10 cellular contexts compared by ENCODE assay signal in genomic region chr2:84481702-84482101, GRCh38. TPM values are rescaled to one million over a fixed set of nuclear protein-coding genes. Genes with fewer than 3 reads are reported as not detected.
DNase-seq lines count a peak whose midpoint lies in the region; ATAC-seq, FAIRE-seq and TF ChIP-seq lines count a peak whose summit lies in the region.
"Had no signal": no experiment of that assay in that cellular context is flagged by ENCODE, and none has a peak within 500 bp of the region (broad histone marks: within the 10 kb centered on the region; RNA-seq: fewer than 3 reads in every experiment).

No MANE protein-coding gene starts in this region.

- peaks cover 0 to 14% (median 0%) of the 10 kb centered on the region in 7 donors for H3K9me3 Mint-ChIP-seq in CD4-positive, CD25-positive, alpha-beta regulatory T cell
- peaks cover 10% of the 10 kb centered on the region for H3K9me3 Mint-ChIP-seq in activated naive CD8-positive, alpha-beta T cell treated with anti-CD3 and anti-CD28 coated beads for 36 hours

- TF ChIP-seq EP300 in HepG2 (IDR thresholded peaks at IDR 0.05; ENCODE audit: low read depth in 2 of 2, low read length in 2 of 2) (no peak), HepG2 (CRISPR knock-in tag; IDR thresholded peaks at IDR 0.05; ENCODE audit: borderline replicate concordance) (no peak)

- H3K4me2 ChIP-seq in keratinocyte (ENCODE audit: control insufficient read depth, extremely low read depth, insufficient read depth, low read depth, low read length): no peak overlapping the region
- no peak overlapping the region for H3K4me2 ChIP-seq in HepG2 (ENCODE audit: low read depth, low read length)

- no peaks in the 10 kb centered on the region for H3K36me3 ChIP-seq in CD4-positive, CD25-positive, alpha-beta regulatory T cell (ENCODE audit: control insufficient read depth, insufficient read depth, low read length)
- H3K36me3 ChIP-seq in keratinocyte (ENCODE audit: control insufficient read depth in 2 of 2, extremely low read depth in 1 of 2, insufficient read depth in 2 of 2, low read length in 2 of 2) (no peaks in the 10 kb centered on the region), HepG2 (replicated peaks in 1 of 2; ENCODE audit: control insufficient read depth in 1 of 2, insufficient read depth in 2 of 2, low read length in 2 of 2) (no peaks in the 10 kb centered on the region)
- H3K36me3 ChIP-seq: right atrium auricular region had no signal

- H3K4me3 ChIP-seq in CD4-positive, CD25-positive, alpha-beta regulatory T cell (ENCODE audit: low read depth, low read length): no peak overlapping the region
- H3K4me3 ChIP-seq in keratinocyte (ENCODE audit: control insufficient read depth in 2 of 3, extremely low read depth in 1 of 3, insufficient read depth in 2 of 3, low read depth in 1 of 3, low read length in 3 of 3) (no peak overlapping the region), HepG2 (replicated peaks in 1 of 3; ENCODE audit: insufficient read depth in 1 of 3, low read depth in 2 of 3, low read length in 3 of 3) (no peak overlapping the region)
- H3K4me3 ChIP-seq: right atrium auricular region had no signal

- H3K9ac ChIP-seq in keratinocyte (ENCODE audit: control insufficient read depth, extremely low read depth, insufficient read depth, low read length): no peak overlapping the region
- H3K9ac ChIP-seq in HepG2 (ENCODE audit: insufficient read depth, low read depth, low read length): no peak overlapping the region

- peaks cover 0 to 16% (median 8%) of the 10 kb centered on the region in 4 donors for H3K4me1 Mint-ChIP-seq in CD4-positive, CD25-positive, alpha-beta regulatory T cell
- peaks cover 15% of the 10 kb centered on the region for H3K4me1 Mint-ChIP-seq in activated naive CD8-positive, alpha-beta T cell treated with anti-CD3 and anti-CD28 coated beads for 36 hours

- no peak overlapping the region for H2AFZ ChIP-seq in keratinocyte (ENCODE audit: control insufficient read depth, low read length)
- H2AFZ ChIP-seq in HepG2 (ENCODE audit: low read length): no peak overlapping the region

- no peaks in the 10 kb centered on the region for H3K4me1 ChIP-seq in CD4-positive, CD25-positive, alpha-beta regulatory T cell (ENCODE audit: control insufficient read depth, insufficient read depth, low read length, poor library complexity, severe bottlenecking)
- no peaks in the 10 kb centered on the region for H3K4me1 ChIP-seq in keratinocyte (ENCODE audit: control insufficient read depth, extremely low read depth, insufficient read depth, low read length)
- peaks cover 15% of the 10 kb centered on the region for H3K4me1 ChIP-seq in HepG2 (ENCODE audit: insufficient read depth, low read length)
- H3K4me1 ChIP-seq: right atrium auricular region had no signal

- peak; percentile 62 to 70 for ATAC-seq in CD4-positive, CD25-positive, alpha-beta regulatory T cell (ENCODE audit: low read depth in 2 of 2)
- no peak for ATAC-seq in HepG2
- no peak for ATAC-seq in GM21825 (IDR thresholded peaks at IDR 0.05; ENCODE audit: unreplicated experiment)

- H4K20me1 ChIP-seq in keratinocyte (ENCODE audit: control insufficient read depth, extremely low read depth, insufficient read depth, low read length) (no peaks in the 10 kb centered on the region), HepG2 (ENCODE audit: insufficient read depth, low read length) (no peaks in the 10 kb centered on the region)

- POLR2A ChIA-PET in HepG2 (lab: Yijun Ruan, JAX): no interaction called here

- in situ Hi-C loops in HepG2 (cut with HindIII; ENCODE audit: extremely low pct_ligation_motif_present, low pct_unique_long_range_greater_than_20kb): no loop called here

- TF ChIP-seq RAD21 in HepG2 (CRISPR knock-in tag; IDR thresholded peaks at IDR 0.05): no peak

- peak overlapping the region in 1 of 4 donors; percentile 7 for H3K4me3 Mint-ChIP-seq in CD4-positive, CD25-positive, alpha-beta regulatory T cell
- no peak overlapping the region for H3K4me3 Mint-ChIP-seq in activated naive CD8-positive, alpha-beta T cell treated with anti-CD3 and anti-CD28 coated beads for 36 hours

- dilution Hi-C loops in keratinocyte (cut with MboI; ENCODE audit: extremely low pct_ligation_motif_present, low sequenced_read_pairs): no loop called here

- H3K36me3 Mint-ChIP-seq in CD4-positive, CD25-positive, alpha-beta regulatory T cell: peaks cover 6% of the 10 kb centered on the region
- peaks cover 4% of the 10 kb centered on the region for H3K36me3 Mint-ChIP-seq in activated naive CD8-positive, alpha-beta T cell treated with anti-CD3 and anti-CD28 coated beads for 36 hours

- FAIRE-seq in keratinocyte (lab: Jason Lieb, UNC) (peak; percentile 36), HepG2 (lab: Jason Lieb, UNC) (no peak)

- H3K27me3 ChIP-seq in CD4-positive, CD25-positive, alpha-beta regulatory T cell (ENCODE audit: control insufficient read depth, insufficient read depth, low read length): no peaks in the 10 kb centered on the region
- H3K27me3 ChIP-seq in keratinocyte (ENCODE audit: control insufficient read depth, extremely low read depth, insufficient read depth, low read length): no peaks in the 10 kb centered on the region
- H3K27me3 ChIP-seq in HepG2 (ENCODE audit: control insufficient read depth in 1 of 2, insufficient read depth in 2 of 2, low read length in 2 of 2): no peaks in the 10 kb centered on the region
- H3K27me3 ChIP-seq: right atrium auricular region had no signal

- CTCF ChIA-PET in HepG2 (lab: Yijun Ruan, JAX; ENCODE audit: low intra/inter-chr PET ratio, low total read pairs): no interaction called here

- no peaks in the 10 kb centered on the region for H3K27me3 Mint-ChIP-seq in CD4-positive, CD25-positive, alpha-beta regulatory T cell
- H3K27me3 Mint-ChIP-seq in activated naive CD8-positive, alpha-beta T cell treated with anti-CD3 and anti-CD28 coated beads for 36 hours: no peaks in the 10 kb centered on the region

- peak overlapping the region in 2 of 3 donors; percentile 75 to 83 for H3K27ac Mint-ChIP-seq in CD4-positive, CD25-positive, alpha-beta regulatory T cell
- H3K27ac Mint-ChIP-seq in activated naive CD8-positive, alpha-beta T cell treated with anti-CD3 and anti-CD28 coated beads for 36 hours: peak overlapping the region; percentile 61

- no peak for TF ChIP-seq CTCF in keratinocyte (optimal IDR thresholded peaks at IDR 0.05 in 1 of 3, IDR thresholded peaks at IDR 0.05 in 1 of 3, conservative IDR thresholded peaks at IDR 0.05 in 1 of 3; ENCODE audit: extremely low read depth in 1 of 3, insufficient read depth in 2 of 3, low read length in 3 of 3)
- TF ChIP-seq CTCF in HepG2 (CRISPR knock-in tag; IDR thresholded peaks at IDR 0.05): no peak

- no peaks in the 10 kb centered on the region for H3K9me1 ChIP-seq in keratinocyte (ENCODE audit: control insufficient read depth, extremely low read depth, insufficient read depth, low read length)

- WGBS in HepG2 (ENCODE audit: low lambda C conversion rate): 55% methylated on average over 5 of the region's 5 CpGs

- DNase-seq in CD4-positive, CD25-positive, alpha-beta regulatory T cell: peak in 1 of 3 donors; percentile 39
- peak; percentile 9 for DNase-seq in RKO (ENCODE audit: low spot score)
- peak; percentile 11 for DNase-seq in activated naive CD8-positive, alpha-beta T cell treated with anti-CD3 and anti-CD28 coated beads for 36 hours
- DNase-seq in keratinocyte (ENCODE audit: low read depth, low spot score): no peak
- DNase-seq in NCI-H146 treated with DMSO at 0.1 percent for 48 hours (lab: John Stamatoyannopoulos, UW; ENCODE audit: unreplicated experiment): no peak
- DNase-seq in effector CD4-positive, alpha-beta T cell: no peak
- no peak for DNase-seq in HepG2 (ENCODE audit: low spot score)

- peaks cover 0 to 5% of the 10 kb centered on the region in 2 experiments for H3K9me3 ChIP-seq in CD4-positive, CD25-positive, alpha-beta regulatory T cell (ENCODE audit: control insufficient read depth in 2 of 2, low read length in 2 of 2)
- H3K9me3 ChIP-seq in keratinocyte (ENCODE audit: control insufficient read depth, low read depth, low read length) (peaks cover 4% of the 10 kb centered on the region), HepG2 (ENCODE audit: low read length) (no peaks in the 10 kb centered on the region)

- H3K79me2 ChIP-seq in keratinocyte (ENCODE audit: control insufficient read depth, insufficient read depth, low read length) (no peaks in the 10 kb centered on the region), HepG2 (ENCODE audit: insufficient read depth, low read length) (no peaks in the 10 kb centered on the region)

- H3K27ac ChIP-seq in CD4-positive, CD25-positive, alpha-beta regulatory T cell (ENCODE audit: insufficient read depth, low read length, poor library complexity, severe bottlenecking): no peak overlapping the region
- no peak overlapping the region for H3K27ac ChIP-seq in keratinocyte (ENCODE audit: control insufficient read depth, insufficient read depth, low read length)
- no peak overlapping the region for H3K27ac ChIP-seq in HepG2 (ENCODE audit: extremely low read length, insufficient read depth, low read length)
- H3K27ac ChIP-seq: epithelial cell of prostate, right atrium auricular region had no signal

- BruUV-seq in HepG2 (replicated peaks; lab: Mats Ljungman, UMichigan): no TSS peak

- intact Hi-C loops in HepG2 (cut with micrococcal nuclease; ENCODE audit: unreplicated experiment): no loop called here

- TF ChIP-seq POLR2A in HepG2 (IDR thresholded peaks at IDR 0.05; ENCODE audit: insufficient read depth in 1 of 2, low read depth in 2 of 2, low read length in 2 of 2): no peak

RNA-seq across cellular contexts. Expression of gene SUCLG1, which starts 22.6 kb away (rescaled TPM):
- 47.4 TPM for total RNA-seq in CD4-positive, CD25-positive, alpha-beta regulatory T cell
- 100 to 1,000 TPM in 2 of 4 donors, 10 to 100 TPM in 2; 94.7 to 116 (median 101) TPM for polyA plus RNA-seq in CD4-positive, CD25-positive, alpha-beta regulatory T cell
- total RNA-seq in activated naive CD8-positive, alpha-beta T cell treated with anti-CD3 and anti-CD28 coated beads for 36 hours: 10 to 100 TPM; 67.1 to 72.8 TPM
- polyA plus RNA-seq in keratinocyte (43.5 to 83.6 TPM (median 69.9 TPM) in 3 replicates), HepG2 (2011; rRNA removed) (45.3 and 58.7 TPM in 2 replicates)
- polyA plus RNA-seq in keratinocyte (2011; ENCODE audit: low read depth): 85.5 TPM
- polyA plus RNA-seq in keratinocyte (2011; cell fraction: cytosol; rRNA removed): 50.2 and 61.8 TPM in 2 replicates
- 46.8 and 59.6 TPM in 2 replicates for polyA plus RNA-seq in keratinocyte (2011; cell fraction: nucleus; rRNA removed)
- 66.1 and 74.8 TPM in 2 replicates for polyA plus RNA-seq in keratinocyte (2012; ENCODE audit: low replicate concordance)
- 4.7 to 23.9 TPM (median 22.9 TPM) in 3 replicates for polyA minus RNA-seq in keratinocyte
- 36.4 TPM for polyA minus RNA-seq in keratinocyte (2011; cell fraction: cytosol; rRNA and poly(A)+ RNA removed)
- 19.1 and 28.5 TPM in 2 replicates for polyA minus RNA-seq in keratinocyte (2011; cell fraction: nucleus; rRNA and poly(A)+ RNA removed)
- total RNA-seq in HepG2 (2016; rRNA removed; fragmentation: Illumina TruSeq; extraction: Trizol): 121 and 177 TPM in 2 replicates
- 31.2 TPM in 2 replicates for total RNA-seq in HepG2 (2016; cell fraction: cytosol; rRNA removed; fragmentation: Illumina TruSeq; extraction: Trizol; ENCODE audit: low read depth)
- 125 and 187 TPM in 2 replicates for total RNA-seq in HepG2 (2016; cell fraction: insoluble cytoplasmic fraction; rRNA removed; fragmentation: Illumina TruSeq; extraction: Trizol)
- total RNA-seq in HepG2 (2016; cell fraction: membrane; rRNA removed; fragmentation: Illumina TruSeq; extraction: Trizol): 41.6 and 51.0 TPM in 2 replicates
- total RNA-seq in HepG2 (2016; cell fraction: nucleus; rRNA removed; fragmentation: Illumina TruSeq; extraction: Trizol): 69.5 and 70.0 TPM in 2 replicates
- 39.6 and 47.4 TPM in 2 replicates for polyA plus RNA-seq in HepG2 (2011; cell fraction: cytosol; rRNA removed)
- 26.7 and 26.8 TPM in 2 replicates for polyA plus RNA-seq in HepG2 (2011; cell fraction: nucleus; rRNA removed)
- polyA plus RNA-seq in HepG2 (2012): 65.3 and 92.3 TPM in 2 replicates
- 25.2 and 26.0 TPM in 2 replicates for polyA plus RNA-seq in HepG2 (2016; cell fraction: cytosol; fragmentation: Illumina TruSeq; extraction: Trizol; ENCODE audit: low read depth)
- 158 and 174 TPM in 2 replicates for polyA plus RNA-seq in HepG2 (2016; cell fraction: insoluble cytoplasmic fraction; fragmentation: Illumina TruSeq; extraction: Trizol; ENCODE audit: low read depth)
- 35.6 and 36.5 TPM in 2 replicates for polyA plus RNA-seq in HepG2 (2016; cell fraction: membrane; fragmentation: Illumina TruSeq; extraction: Trizol; ENCODE audit: low read depth)
- 85.8 and 89.0 TPM in 2 replicates for polyA plus RNA-seq in HepG2 (2016; cell fraction: nucleus; fragmentation: Illumina TruSeq; extraction: Trizol; ENCODE audit: insufficient read depth, low read depth)
- polyA minus RNA-seq in HepG2 (2011; rRNA and poly(A)+ RNA removed; ENCODE audit: low replicate concordance): 19.3 and 19.7 TPM in 2 replicates
- polyA minus RNA-seq in HepG2 (2011; cell fraction: cytosol; rRNA and poly(A)+ RNA removed): 26.4 and 32.6 TPM in 2 replicates
- 38.4 and 44.0 TPM in 2 replicates for polyA minus RNA-seq in HepG2 (2011; cell fraction: nucleus; rRNA and poly(A)+ RNA removed)

RNA-seq across cellular contexts. Expression of gene DNAH6, which starts 34.6 kb away (rescaled TPM):
- 0.52 TPM for total RNA-seq in CD4-positive, CD25-positive, alpha-beta regulatory T cell
- 1 to 10 TPM in 1 of 4 donors, under 1 TPM in 3; 0.17 to 1.1 (median 0.42) TPM for polyA plus RNA-seq in CD4-positive, CD25-positive, alpha-beta regulatory T cell
- total RNA-seq in activated naive CD8-positive, alpha-beta T cell treated with anti-CD3 and anti-CD28 coated beads for 36 hours: under 1 TPM; 0.21 to 0.54 TPM
- 0.02 to 0.08 TPM (median 0.05 TPM) in 3 replicates for polyA plus RNA-seq in keratinocyte
- polyA plus RNA-seq in keratinocyte (2011; ENCODE audit: low read depth): 0.19 TPM
- polyA plus RNA-seq in keratinocyte (2011; cell fraction: cytosol; rRNA removed): 0.01 and 0.06 TPM in 2 replicates
- 0.12 and 0.18 TPM in 2 replicates for polyA plus RNA-seq in keratinocyte (2011; cell fraction: nucleus; rRNA removed)
- 0.04 and 0.08 TPM in 2 replicates for polyA plus RNA-seq in keratinocyte (2012; ENCODE audit: low replicate concordance)
- polyA minus RNA-seq in keratinocyte: 0.13 TPM in 2 of 3 replicates, not detected in the other
- not detected for polyA minus RNA-seq in keratinocyte (2011; cell fraction: cytosol; rRNA and poly(A)+ RNA removed)
- polyA minus RNA-seq in keratinocyte (2011; cell fraction: nucleus; rRNA and poly(A)+ RNA removed): 0.53 and 0.93 TPM in 2 replicates
- total RNA-seq in HepG2 (2016; rRNA removed; fragmentation: Illumina TruSeq; extraction: Trizol): not detected in 2 replicates
- not detected in 2 replicates for total RNA-seq in HepG2 (2016; cell fraction: cytosol; rRNA removed; fragmentation: Illumina TruSeq; extraction: Trizol; ENCODE audit: low read depth)
- 0.13 and 0.19 TPM in 2 replicates for total RNA-seq in HepG2 (2016; cell fraction: insoluble cytoplasmic fraction; rRNA removed; fragmentation: Illumina TruSeq; extraction: Trizol)
- total RNA-seq in HepG2 (2016; cell fraction: membrane; rRNA removed; fragmentation: Illumina TruSeq; extraction: Trizol): not detected in 2 replicates
- total RNA-seq in HepG2 (2016; cell fraction: nucleus; rRNA removed; fragmentation: Illumina TruSeq; extraction: Trizol): 0.28 TPM in 1 of 2 replicates, not detected in the other
- polyA plus RNA-seq in HepG2 (2011; rRNA removed): 0.01 TPM in 1 of 2 replicates, not detected in the other
- polyA plus RNA-seq in HepG2 (2011; cell fraction: cytosol; rRNA removed): under 0.01 TPM in 2 replicates
- polyA plus RNA-seq in HepG2 (2011; cell fraction: nucleus; rRNA removed): 0.02 and 0.06 TPM in 2 replicates
- polyA plus RNA-seq in HepG2 (2012): 0.01 and 0.03 TPM in 2 replicates
- not detected in 2 replicates for polyA plus RNA-seq in HepG2 (2016; cell fraction: cytosol; fragmentation: Illumina TruSeq; extraction: Trizol; ENCODE audit: low read depth)
- not detected in 2 replicates for polyA plus RNA-seq in HepG2 (2016; cell fraction: insoluble cytoplasmic fraction; fragmentation: Illumina TruSeq; extraction: Trizol; ENCODE audit: low read depth)
- polyA plus RNA-seq in HepG2 (2016; cell fraction: membrane; fragmentation: Illumina TruSeq; extraction: Trizol; ENCODE audit: low read depth): not detected in 2 replicates
- polyA plus RNA-seq in HepG2 (2016; cell fraction: nucleus; fragmentation: Illumina TruSeq; extraction: Trizol; ENCODE audit: insufficient read depth, low read depth): not detected in 2 replicates
- polyA minus RNA-seq in HepG2 (2011; rRNA and poly(A)+ RNA removed; ENCODE audit: low replicate concordance): 0.02 and 0.05 TPM in 2 replicates
- not detected in 2 replicates for polyA minus RNA-seq in HepG2 (2011; cell fraction: cytosol; rRNA and poly(A)+ RNA removed)
- 0.12 and 0.13 TPM in 2 replicates for polyA minus RNA-seq in HepG2 (2011; cell fraction: nucleus; rRNA and poly(A)+ RNA removed)

Comparison
In these comparisons a context has a peak if more than half of its experiments do, and no peak if none do; other contexts are left out.
1. ATAC-seq: peak in CD4-positive, CD25-positive, alpha-beta regulatory T cell (2 of 2); none in HepG2 (single experiment) and GM21825 (single experiment).
2. DNase-seq: peak in RKO (single experiment) and activated naive CD8-positive, alpha-beta T cell treated with anti-CD3 and anti-CD28 coated beads for 36 hours (single experiment); none in keratinocyte (single experiment), NCI-H146 treated with DMSO at 0.1 percent for 48 hours (single experiment), effector CD4-positive, alpha-beta T cell (single experiment) and HepG2 (single experiment).